Comparison of ENCODE assay signal across 8 cellular contexts in the genomic region with DNA sequence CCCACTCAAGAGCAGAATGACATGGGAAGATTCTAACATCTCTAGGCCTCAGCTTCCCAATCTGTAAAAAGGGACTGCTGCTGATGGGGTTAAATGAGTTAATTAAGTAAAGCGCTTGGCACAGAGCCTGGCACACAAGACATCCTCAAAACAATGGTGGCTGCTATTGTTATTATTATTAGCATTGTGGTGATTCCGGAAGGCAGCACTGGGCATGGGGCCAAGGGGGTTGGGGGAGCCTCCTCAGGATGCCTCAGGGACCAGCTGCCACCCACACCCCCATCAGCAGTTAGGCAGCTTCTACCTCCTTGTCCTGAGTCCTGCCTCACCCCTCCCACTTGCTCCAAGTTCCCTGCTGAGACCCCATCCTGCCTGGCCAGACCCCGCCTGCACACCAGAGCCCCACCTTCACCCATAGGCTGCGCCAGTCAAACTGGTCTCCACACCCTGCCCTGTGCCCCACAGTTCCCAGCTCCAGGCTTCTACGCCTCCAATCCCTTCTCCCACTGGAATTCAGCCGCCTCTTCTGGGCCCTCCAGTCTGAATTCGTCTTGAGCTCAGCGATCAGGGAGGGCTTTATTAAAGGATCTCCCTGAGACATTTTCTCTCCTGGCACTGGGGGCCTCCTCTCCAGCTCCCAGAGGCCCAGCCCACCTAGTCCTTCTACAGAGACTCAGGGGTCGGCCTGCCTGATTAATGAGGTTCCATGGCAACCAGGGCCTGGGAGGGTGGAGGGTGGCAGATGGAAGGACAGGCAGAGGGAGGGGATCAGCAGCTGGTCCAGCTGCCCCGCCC. TPM values are rescaled to one million over a fixed set of nuclear protein-coding genes. Genes with fewer than 3 reads are reported as not detected.
DNase-seq lines count a peak whose midpoint lies in the region; ATAC-seq, FAIRE-seq and TF ChIP-seq lines count a peak whose summit lies in the region.

No MANE protein-coding gene starts in this region.

- WGBS in A549 (ENCODE audit: missing lambda C conversion rate) = 55% methylated on average over 10 of the region's 10 CpGs
- WGBS in hepatocyte (ENCODE audit: low lambda C conversion rate, missing lambda C conversion rate) = 49% methylated on average over 10 of the region's 10 CpGs

- peaks cover 39% of the 10 kb centered on the region for H3K79me2 ChIP-seq in GM23338 (replicated peaks; ENCODE audit: insufficient read depth)
- peaks cover 30% of the 10 kb centered on the region for H3K79me2 ChIP-seq in hepatocyte

- no peak for TF ChIP-seq POLR2A in A549 (IDR thresholded peaks at IDR 0.05; ENCODE audit: low read length)

- H3K4me1 ChIP-seq in A549 = peaks cover 24% of the 10 kb centered on the region
- peaks cover 10% of the 10 kb centered on the region; the same call in 1 of the 2 replicates for H3K4me1 ChIP-seq in GM23338 (ENCODE audit: insufficient read depth)
- H3K4me1 ChIP-seq in SJCRH30 = peaks cover 24% of the 10 kb centered on the region
- peaks cover 11% of the 10 kb centered on the region for H3K4me1 ChIP-seq in hepatocyte (ENCODE audit: insufficient read depth)

- FAIRE-seq in A549 (lab: Jason Lieb, UNC) = no peak

- H3K27ac ChIP-seq in A549 (peak overlapping the region; percentile 77 to 93), GM23338 (ENCODE audit: low read depth) (peak overlapping the region; percentile 78; the same call in 1 of the 2 replicates), SJCRH30 (peak overlapping the region; percentile 84), hepatocyte (peak overlapping the region; percentile 14)

- POLR2A ChIA-PET in A549 (lab: Yijun Ruan, JAX) = interaction anchor here (1.1 kb wide), 1 partner anchor 21 kb away, joined by 4 read pairs; no protein-coding TSS in a partner anchor

- CTCF ChIA-PET in A549 (lab: Yijun Ruan, JAX) = interaction anchor here (0.6 to 1.8 kb wide), 4 partner anchors 9 to 382 kb away, joined by 3 to 8 read pairs (median 4); no protein-coding TSS in a partner anchor

- peaks cover 22% of the 10 kb centered on the region for H3K4me1 Mint-ChIP-seq in GM23338

- H2AFZ ChIP-seq in GM23338 (no peak overlapping the region), hepatocyte (no peak overlapping the region)

- no peaks in the 10 kb centered on the region for H3K36me3 ChIP-seq in GM23338 (ENCODE audit: insufficient read depth)
- H3K36me3 ChIP-seq in SJCRH30 = peaks cover 19% of the 10 kb centered on the region
- no peaks in the 10 kb centered on the region for H3K36me3 ChIP-seq in hepatocyte (replicated peaks; ENCODE audit: insufficient read depth, low read depth)

- H4K20me1 ChIP-seq in GM23338 (replicated peaks; ENCODE audit: insufficient read depth) (peaks cover 25% of the 10 kb centered on the region; the same call in 1 of the 2 replicates), hepatocyte (ENCODE audit: insufficient read depth, poor library complexity, severe bottlenecking) (no peaks in the 10 kb centered on the region)

- H3K9me3 ChIP-seq in A549 = no peaks in the 10 kb centered on the region
- no peaks in the 10 kb centered on the region for H3K9me3 ChIP-seq in SJCRH30 (replicated peaks)
- H3K9me3 ChIP-seq in hepatocyte (ENCODE audit: low read depth) = no peaks in the 10 kb centered on the region

- peaks cover 9% of the 10 kb centered on the region for H3K27me3 Mint-ChIP-seq in GM23338 (ENCODE audit: insufficient read depth, low read depth, poor library complexity)

- H3F3A ChIP-seq in GM23338 (replicated peaks; ENCODE audit: low read depth) = 0 out of 2 replicates have a peak, but pooled peaks cover 2% of the 10 kb centered on the region

- H3K27me3 ChIP-seq in GM23338 (ENCODE audit: insufficient read depth) (no peaks in the 10 kb centered on the region), SJCRH30 (no peaks in the 10 kb centered on the region), hepatocyte (no peaks in the 10 kb centered on the region)

- peak overlapping the region; percentile 85 for H3K4me3 ChIP-seq in A549
- H3K4me3 ChIP-seq in GM23338 = peak overlapping the region; percentile 88
- peak overlapping the region; percentile 84 for H3K4me3 ChIP-seq in SJCRH30
- no peak overlapping the region for H3K4me3 ChIP-seq in hepatocyte

- H3K9me2 ChIP-seq in GM23338 (ENCODE audit: insufficient read depth) (no peaks in the 10 kb centered on the region), hepatocyte (replicated peaks; ENCODE audit: insufficient read depth) (no peaks in the 10 kb centered on the region)

- H3K36me3 Mint-ChIP-seq in GM23338 (ENCODE audit: low read depth) = peaks cover 3% of the 10 kb centered on the region; the same call in 1 of the 3 replicates

- no peak for TF ChIP-seq RAD21 in A549 (conservative IDR thresholded peaks at IDR 0.05 in 1 of 2, IDR thresholded peaks at IDR 0.05 in 1 of 2)

- ATAC-seq in A549 = no peak
- peak; percentile 31 for ATAC-seq in GM23338
- ATAC-seq in HG02938 (IDR thresholded peaks at IDR 0.05; ENCODE audit: unreplicated experiment) = no peak
- ATAC-seq in HG03095 (IDR thresholded peaks at IDR 0.05; ENCODE audit: unreplicated experiment) = no peak

- H3K9me3 Mint-ChIP-seq in GM23338 = no peaks in the 10 kb centered on the region; the same call in 2 of the 3 replicates

- TF ChIP-seq CTCF in A549 (IDR thresholded peaks at IDR 0.05) (no peak), GM23338 (conservative IDR thresholded peaks at IDR 0.05; ENCODE audit: low read depth in 2 of 2) (no peak), hepatocyte (IDR thresholded peaks at IDR 0.05; ENCODE audit: poor library complexity) (no peak)

- H3K27ac Mint-ChIP-seq in GM23338 = peak overlapping the region; percentile 80

- DNase-seq in A549 (ENCODE audit: low read depth in 1 of 2, low spot score in 1 of 2) = no peak
- DNase-seq in GM23338 (ENCODE audit: low spot score) = peak; percentile 65
- DNase-seq in SJCRH30 = peak in 1 of 2 experiments; percentile 75
- no peak for DNase-seq in hepatocyte (ENCODE audit: low spot score)
- DNase-seq in GM19238 (ENCODE audit: insufficient read length, low spot score) = no peak
- DNase-seq in DMS53 treated with DMSO at 0.1 percent for 48 hours (lab: John Stamatoyannopoulos, UW; ENCODE audit: unreplicated experiment) = no peak

- H3K4me2 ChIP-seq in A549 = peak overlapping the region; percentile 96
- peak overlapping the region; percentile 98 for H3K4me2 ChIP-seq in GM23338
- H3K4me2 ChIP-seq in hepatocyte = peak overlapping the region; percentile 91

- H3K4me3 Mint-ChIP-seq in GM23338 = peak overlapping the region; percentile 88

- no peak for TF ChIP-seq EP300 in A549 (IDR thresholded peaks at IDR 0.05)

RNA-seq across cellular contexts. Expression of gene E2F1, which starts 1.5 kb away (rescaled TPM):
- polyA plus RNA-seq in A549 (2011; rRNA removed) (17.9 and 19.4 TPM in 2 replicates), A549 (2017; fragmentation: RNase III; extraction: RNeasy Plus Mini Kit Qiagen cat#74134 plus additional on column Dnase treatment) (32.8 to 35.8 TPM (median 33.5 TPM) in 3 replicates), GM23338 (2016; fragmentation: Nextera tagmentation; extraction: Ambion mirVana) (12.1 and 13.9 TPM in 2 replicates), hepatocyte (11.8 and 14.3 TPM in 2 replicates)
- 52.5 and 61.3 TPM in 2 replicates for polyA plus RNA-seq in A549 (2012; cell fraction: cytosol; rRNA removed)
- polyA plus RNA-seq in A549 (2012; cell fraction: nucleus; rRNA removed) = 122 and 133 TPM in 2 replicates
- 13.4 and 21.1 TPM in 2 replicates for polyA minus RNA-seq in A549 (2011; rRNA and poly(A)+ RNA removed)
- 42.6 and 45.0 TPM in 2 replicates for total RNA-seq in GM23338 (2014; rRNA removed; shearing (Covaris generic))
- 103 and 112 TPM in 2 replicates for total RNA-seq in SJCRH30 (2014; rRNA removed; shearing (Covaris generic))
- total RNA-seq in hepatocyte = 9.1 and 11.0 TPM in 2 replicates

RNA-seq across cellular contexts. Expression of gene NECAB3, which starts 10.5 kb away (rescaled TPM):
- polyA plus RNA-seq in A549 (2011; rRNA removed) (9.3 and 10.7 TPM in 2 replicates), A549 (2017; fragmentation: RNase III; extraction: RNeasy Plus Mini Kit Qiagen cat#74134 plus additional on column Dnase treatment) (17.2 to 21.6 TPM (median 19.3 TPM) in 3 replicates), GM23338 (2016; fragmentation: Nextera tagmentation; extraction: Ambion mirVana) (8.5 and 13.4 TPM in 2 replicates), hepatocyte (55.4 and 64.9 TPM in 2 replicates)
- polyA plus RNA-seq in A549 (2012; cell fraction: cytosol; rRNA removed) = 24.6 and 31.7 TPM in 2 replicates
- polyA plus RNA-seq in A549 (2012; cell fraction: nucleus; rRNA removed) = 115 and 180 TPM in 2 replicates
- polyA minus RNA-seq in A549 (2011; rRNA and poly(A)+ RNA removed) = 14.3 and 19.7 TPM in 2 replicates
- total RNA-seq in GM23338 (2014; rRNA removed; shearing (Covaris generic)) = 28.4 TPM in 2 replicates
- total RNA-seq in SJCRH30 (2014; rRNA removed; shearing (Covaris generic)) = 28.2 and 30.8 TPM in 2 replicates
- total RNA-seq in hepatocyte = 46.2 and 50.6 TPM in 2 replicates

RNA-seq across cellular contexts. Expression of gene ACTL10, which starts 18.0 kb away (rescaled TPM):
- polyA plus RNA-seq in A549 (2011; rRNA removed) (not detected in 2 replicates), A549 (2017; fragmentation: RNase III; extraction: RNeasy Plus Mini Kit Qiagen cat#74134 plus additional on column Dnase treatment) (not detected in 3 replicates), GM23338 (2016; fragmentation: Nextera tagmentation; extraction: Ambion mirVana) (0.66 and 0.71 TPM in 2 replicates), hepatocyte (1.6 and 2.6 TPM in 2 replicates)
- not detected in 2 replicates for polyA plus RNA-seq in A549 (2012; cell fraction: cytosol; rRNA removed)
- not detected in 2 replicates for polyA plus RNA-seq in A549 (2012; cell fraction: nucleus; rRNA removed)
- not detected in 2 replicates for polyA minus RNA-seq in A549 (2011; rRNA and poly(A)+ RNA removed)
- 0.08 and 1.9 TPM in 2 replicates for total RNA-seq in GM23338 (2014; rRNA removed; shearing (Covaris generic))
- total RNA-seq in SJCRH30 (2014; rRNA removed; shearing (Covaris generic)) = 0.10 TPM in 1 of 2 replicates, not detected in the other
- total RNA-seq in hepatocyte = 0.17 and 0.24 TPM in 2 replicates

RNA-seq across cellular contexts. Expression of gene C20orf144, which starts 22.6 kb away (rescaled TPM):
- polyA plus RNA-seq in A549 (2011; rRNA removed) = 0.09 and 0.10 TPM in 2 replicates
- 0.12 TPM in 2 replicates for polyA plus RNA-seq in A549 (2012; cell fraction: cytosol; rRNA removed)
- 0.10 and 0.13 TPM in 2 replicates for polyA plus RNA-seq in A549 (2012; cell fraction: nucleus; rRNA removed)
- polyA plus RNA-seq in A549 (2017; fragmentation: RNase III; extraction: RNeasy Plus Mini Kit Qiagen cat#74134 plus additional on column Dnase treatment) = 0.09 to 0.12 TPM (median 0.12 TPM) in 3 replicates
- polyA minus RNA-seq in A549 (2011; rRNA and poly(A)+ RNA removed) = 0.10 and 0.50 TPM in 2 replicates
- 0.66 TPM in 1 of 2 replicates, not detected in the other for total RNA-seq in GM23338 (2014; rRNA removed; shearing (Covaris generic))
- 0.10 and 0.26 TPM in 2 replicates for polyA plus RNA-seq in GM23338 (2016; fragmentation: Nextera tagmentation; extraction: Ambion mirVana)
- total RNA-seq in SJCRH30 (2014; rRNA removed; shearing (Covaris generic)) = 0.38 and 0.42 TPM in 2 replicates
- total RNA-seq in hepatocyte = 0.30 TPM in 1 of 2 replicates, not detected in the other
- polyA plus RNA-seq in hepatocyte = 0.41 and 0.46 TPM in 2 replicates

RNA-seq across cellular contexts. Expression of gene PXMP4, which starts 35.4 kb away (rescaled TPM):
- 6.6 and 7.3 TPM in 2 replicates for polyA plus RNA-seq in A549 (2011; rRNA removed)
- 8.5 and 8.8 TPM in 2 replicates for polyA plus RNA-seq in A549 (2012; cell fraction: cytosol; rRNA removed)
- polyA plus RNA-seq in A549 (2012; cell fraction: nucleus; rRNA removed) = 7.2 and 7.8 TPM in 2 replicates
- 4.0 to 5.4 TPM (median 4.5 TPM) in 3 replicates for polyA plus RNA-seq in A549 (2017; fragmentation: RNase III; extraction: RNeasy Plus Mini Kit Qiagen cat#74134 plus additional on column Dnase treatment)
- 10.1 and 10.8 TPM in 2 replicates for polyA minus RNA-seq in A549 (2011; rRNA and poly(A)+ RNA removed)
- total RNA-seq in GM23338 (2014; rRNA removed; shearing (Covaris generic)) = 0.39 and 1.2 TPM in 2 replicates
- 2.7 and 3.5 TPM in 2 replicates for polyA plus RNA-seq in GM23338 (2016; fragmentation: Nextera tagmentation; extraction: Ambion mirVana)
- total RNA-seq in SJCRH30 (2014; rRNA removed; shearing (Covaris generic)) = 7.4 and 8.2 TPM in 2 replicates
- 3.9 and 4.1 TPM in 2 replicates for total RNA-seq in hepatocyte
- polyA plus RNA-seq in hepatocyte = 4.7 and 4.8 TPM in 2 replicates

Comparison
In these comparisons a context has a peak if more than half of its experiments do, and no peak if none do; other contexts are left out.
1. H3K27ac ChIP-seq: peak in every context shown above with its lines; median percentile 85 in A549; 84 in SJCRH30; 78 in GM23338; 14 in hepatocyte.